16 cellular contexts compared by ENCODE assay signal in the genomic region with DNA sequence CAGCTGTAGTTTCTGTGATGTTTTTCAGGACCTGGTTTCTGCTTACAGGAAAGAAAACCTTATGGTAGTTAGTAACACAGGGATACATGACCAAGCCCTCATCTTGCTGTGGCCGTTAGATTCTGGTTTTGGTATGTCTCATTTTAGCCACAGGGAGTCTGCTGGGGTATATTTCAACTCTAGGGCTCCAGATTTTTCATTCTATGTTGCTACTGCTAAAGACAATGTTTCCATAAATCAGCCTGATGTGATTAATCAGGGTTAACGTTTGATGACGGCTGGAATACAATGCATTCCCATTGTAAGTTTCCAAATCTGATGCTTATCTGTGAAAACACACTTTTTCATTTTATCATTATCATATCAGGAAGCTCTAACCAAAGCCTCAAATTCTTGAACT. TPM values are rescaled to one million over a fixed set of nuclear protein-coding genes. Genes with fewer than 3 reads are reported as not detected.
DNase-seq lines count a peak whose midpoint lies in the region; ATAC-seq and TF ChIP-seq lines count a peak whose summit lies in the region.
"Had no signal": no experiment of that assay in that cellular context is flagged by ENCODE, and none has a peak within 500 bp of the region (broad histone marks: within the 10 kb centered on the region; RNA-seq: fewer than 3 reads in every experiment).

No MANE protein-coding gene starts in this region.

- H3K27ac Mint-ChIP-seq in activated CD8-positive, alpha-beta memory T cell treated with anti-CD3 and anti-CD28 coated beads, Interleukin-2, amount 10 ng/mL, durations not matched to agents 7 days and 5 days, result peak overlapping the region; percentile 84
- peak overlapping the region; percentile 75 for H3K27ac Mint-ChIP-seq in activated naive CD8-positive, alpha-beta T cell treated with anti-CD3 and anti-CD28 coated beads, Interleukin-2, amount 50 U/mL, for 24 hours
- H3K27ac Mint-ChIP-seq in stimulated activated naive B cell treated with anti-CD40 and anti-IgM and Interleukin-4, amounts not matched to agents 10 μg/mL and 1 μg/mL and 100 μg/mL, for 72 hours, result peak overlapping the region; percentile 47
- H3K27ac Mint-ChIP-seq in CD8-positive, alpha-beta T cell, result no peak overlapping the region
- H3K27ac Mint-ChIP-seq: GM23338 had no signal

- H3K27ac ChIP-seq in CD8-positive, alpha-beta T cell (ENCODE audit: low read depth, low read length), result no peak overlapping the region
- no peak overlapping the region for H3K27ac ChIP-seq in body of pancreas
- H3K27ac ChIP-seq: BLaER1, prostate gland, thoracic aorta had no signal

- peaks cover 2% of the 10 kb centered on the region for H3K9me3 Mint-ChIP-seq in activated CD8-positive, alpha-beta memory T cell treated with anti-CD3 and anti-CD28 coated beads, Interleukin-2, amount 10 ng/mL, durations not matched to agents 7 days and 5 days (ENCODE audit: low read depth)
- peaks cover 8% of the 10 kb centered on the region for H3K9me3 Mint-ChIP-seq in activated naive CD8-positive, alpha-beta T cell treated with anti-CD3 and anti-CD28 coated beads, Interleukin-2, amount 50 U/mL, for 24 hours
- peaks cover 6 to 7% of the 10 kb centered on the region in 2 donors for H3K9me3 Mint-ChIP-seq in stimulated activated naive B cell treated with anti-CD40 and anti-IgM and Interleukin-4, amounts not matched to agents 10 μg/mL and 1 μg/mL and 100 μg/mL, for 72 hours
- no peaks in the 10 kb centered on the region for H3K9me3 Mint-ChIP-seq in CD8-positive, alpha-beta T cell
- H3K9me3 Mint-ChIP-seq: GM23338, neural crest cell had no signal

- POLR2A ChIA-PET in CD8-positive, alpha-beta T cell (lab: Charles Lee), result no interaction called here

- peak; percentile 57 for DNase-seq in activated CD8-positive, alpha-beta memory T cell treated with anti-CD3 and anti-CD28 coated beads, Interleukin-2, amount 10 ng/mL, durations not matched to agents 7 days and 5 days
- DNase-seq in activated CD8-positive, alpha-beta memory T cell treated with anti-CD3 and anti-CD28 coated beads, Interleukin-2, amount 50 U/mL, for 48 hours, result no peak
- DNase-seq in activated naive CD8-positive, alpha-beta T cell treated with anti-CD3 and anti-CD28 coated beads, Interleukin-2, amount 50 U/mL, for 24 hours, result no peak
- DNase-seq in stimulated activated naive B cell treated with anti-CD40 and anti-IgM and Interleukin-4, amounts not matched to agents 10 μg/mL and 1 μg/mL and 100 μg/mL, for 72 hours, result no peak
- no peak for DNase-seq in CD8-positive, alpha-beta T cell
- DNase-seq in NCI-H2081 treated with DMSO at 0.1 percent for 48 hours (lab: John Stamatoyannopoulos, UW) (no peak), body of pancreas (no peak)
- DNase-seq: activated gamma-delta T cell; DMS 273 treated with DMSO at 0.1 percent for 48 hours; stimulated activated CD8-positive, alpha-beta memory T cell treated with anti-CD3 and anti-CD28 coated beads, Interleukin-4, amount 100 ng/mL, for 48 hours had no signal

- 27 to 37% methylated on average over 3 of the region's 3 CpGs for WGBS in body of pancreas, 2 donors

- H3K4me1 Mint-ChIP-seq in activated CD8-positive, alpha-beta memory T cell treated with anti-CD3 and anti-CD28 coated beads, Interleukin-2, amount 10 ng/mL, durations not matched to agents 7 days and 5 days, result peaks cover 49% of the 10 kb centered on the region
- H3K4me1 Mint-ChIP-seq in activated naive CD8-positive, alpha-beta T cell treated with anti-CD3 and anti-CD28 coated beads, Interleukin-2, amount 50 U/mL, for 24 hours, result peaks cover 45% of the 10 kb centered on the region
- peaks cover 30 to 50% of the 10 kb centered on the region in 2 donors for H3K4me1 Mint-ChIP-seq in stimulated activated naive B cell treated with anti-CD40 and anti-IgM and Interleukin-4, amounts not matched to agents 10 μg/mL and 1 μg/mL and 100 μg/mL, for 72 hours
- H3K4me1 Mint-ChIP-seq in CD8-positive, alpha-beta T cell (ENCODE audit: low read depth), result peaks cover 14% of the 10 kb centered on the region

- no peak for TF ChIP-seq CTCF in CD8-positive, alpha-beta T cell (IDR thresholded peaks at IDR 0.05)
- no peak for TF ChIP-seq CTCF in body of pancreas (IDR thresholded peaks at IDR 0.05)

- CTCF ChIA-PET in activated CD8-positive, alpha-beta memory T cell treated with anti-CD3 and anti-CD28 coated beads, Interleukin-2, amount 10 ng/mL, durations not matched to agents 7 days and 5 days (lab: Charles Lee), result interaction anchor here (0.6 to 5.5 kb wide), 18 partner anchors 10 to 548 kb away, joined by 3 to 41 read pairs (median 4); no protein-coding TSS in a partner anchor
- CTCF ChIA-PET in CD8-positive, alpha-beta T cell (lab: Charles Lee), result interaction anchor here (1.0 to 2.3 kb wide), 3 partner anchors 11 to 116 kb away, joined by 4 to 15 read pairs (median 6); no protein-coding TSS in a partner anchor

- intact Hi-C loops in CD8-positive, alpha-beta T cell (cut with DNase I, micrococcal nuclease), result no loop called here
- intact Hi-C loops in body of pancreas (cut with DNase I), result no loop called here

- H3K27me3 ChIP-seq in CD8-positive, alpha-beta T cell (ENCODE audit: insufficient read depth, low read length), result no peaks in the 10 kb centered on the region
- H3K27me3 ChIP-seq in body of pancreas, result no peaks in the 10 kb centered on the region
- H3K27me3 ChIP-seq: BLaER1 had no signal

- H3K4me1 ChIP-seq in CD8-positive, alpha-beta T cell (ENCODE audit: insufficient read depth, low read length), result no peaks in the 10 kb centered on the region
- H3K4me1 ChIP-seq in body of pancreas, result peaks cover 5% of the 10 kb centered on the region
- H3K4me1 ChIP-seq: prostate gland had no signal

- TF ChIP-seq POLR2A in body of pancreas (IDR thresholded peaks at IDR 0.05), result no peak

- ATAC-seq in activated CD8-positive, alpha-beta memory T cell treated with anti-CD3 and anti-CD28 coated beads, Interleukin-2, amount 10 ng/mL, durations not matched to agents 7 days and 5 days, result peak; percentile 66
- ATAC-seq in HG03565 (IDR thresholded peaks at IDR 0.05; ENCODE audit: unreplicated experiment), result peak; percentile 35
- peak; percentile 53 for ATAC-seq in activated naive CD8-positive, alpha-beta T cell treated with anti-CD3 and anti-CD28 coated beads, Interleukin-2, amount 50 U/mL, for 24 hours
- no peak for ATAC-seq in stimulated activated naive B cell treated with anti-CD40 and anti-IgM and Interleukin-4, amounts not matched to agents 10 μg/mL and 1 μg/mL and 100 μg/mL, for 72 hours (replicated peaks)
- ATAC-seq in CD8-positive, alpha-beta T cell, result no peak
- no peak for ATAC-seq in body of pancreas

- H3K4me3 ChIP-seq in CD8-positive, alpha-beta T cell (ENCODE audit: low read depth, low read length), result no peak overlapping the region
- H3K4me3 ChIP-seq in body of pancreas, result no peak overlapping the region
- H3K4me3 ChIP-seq: BLaER1, GM23338, prostate gland had no signal

- no peaks in the 10 kb centered on the region for H3K36me3 ChIP-seq in CD8-positive, alpha-beta T cell (ENCODE audit: insufficient read depth, low read length)
- H3K36me3 ChIP-seq in body of pancreas (replicated peaks in 1 of 2; ENCODE audit: insufficient read depth in 1 of 2, low read depth in 2 of 2), result no peaks in the 10 kb centered on the region
- H3K36me3 ChIP-seq: BLaER1, prostate gland, thoracic aorta had no signal

- H3K9me3 ChIP-seq in CD8-positive, alpha-beta T cell (ENCODE audit: low read length), result no peaks in the 10 kb centered on the region
- no peaks in the 10 kb centered on the region for H3K9me3 ChIP-seq in body of pancreas
- H3K9me3 ChIP-seq: prostate gland, thoracic aorta had no signal

- peaks cover 7% of the 10 kb centered on the region for H3K36me3 Mint-ChIP-seq in activated CD8-positive, alpha-beta memory T cell treated with anti-CD3 and anti-CD28 coated beads, Interleukin-2, amount 10 ng/mL, durations not matched to agents 7 days and 5 days
- H3K36me3 Mint-ChIP-seq in activated naive CD8-positive, alpha-beta T cell treated with anti-CD3 and anti-CD28 coated beads, Interleukin-2, amount 50 U/mL, for 24 hours (ENCODE audit: low read depth), result peaks cover 2% of the 10 kb centered on the region
- H3K36me3 Mint-ChIP-seq in stimulated activated naive B cell treated with anti-CD40 and anti-IgM and Interleukin-4, amounts not matched to agents 10 μg/mL and 1 μg/mL and 100 μg/mL, for 72 hours, result peaks cover 3 to 15% of the 10 kb centered on the region in 2 donors
- no peaks in the 10 kb centered on the region for H3K36me3 Mint-ChIP-seq in CD8-positive, alpha-beta T cell

- peak overlapping the region; percentile 25 for H3K4me3 Mint-ChIP-seq in activated CD8-positive, alpha-beta memory T cell treated with anti-CD3 and anti-CD28 coated beads, Interleukin-2, amount 10 ng/mL, durations not matched to agents 7 days and 5 days
- H3K4me3 Mint-ChIP-seq in activated naive CD8-positive, alpha-beta T cell treated with anti-CD3 and anti-CD28 coated beads, Interleukin-2, amount 50 U/mL, for 24 hours, result no peak overlapping the region
- H3K4me3 Mint-ChIP-seq in stimulated activated naive B cell treated with anti-CD40 and anti-IgM and Interleukin-4, amounts not matched to agents 10 μg/mL and 1 μg/mL and 100 μg/mL, for 72 hours, result no peak overlapping the region
- no peak overlapping the region for H3K4me3 Mint-ChIP-seq in CD8-positive, alpha-beta T cell
- H3K4me3 Mint-ChIP-seq: neural crest cell had no signal

- no peaks in the 10 kb centered on the region for H3K27me3 Mint-ChIP-seq in activated CD8-positive, alpha-beta memory T cell treated with anti-CD3 and anti-CD28 coated beads, Interleukin-2, amount 10 ng/mL, durations not matched to agents 7 days and 5 days
- H3K27me3 Mint-ChIP-seq in activated naive CD8-positive, alpha-beta T cell treated with anti-CD3 and anti-CD28 coated beads, Interleukin-2, amount 50 U/mL, for 24 hours, result no peaks in the 10 kb centered on the region
- peaks cover 0 to 5% of the 10 kb centered on the region in 2 donors for H3K27me3 Mint-ChIP-seq in stimulated activated naive B cell treated with anti-CD40 and anti-IgM and Interleukin-4, amounts not matched to agents 10 μg/mL and 1 μg/mL and 100 μg/mL, for 72 hours
- no peaks in the 10 kb centered on the region for H3K27me3 Mint-ChIP-seq in CD8-positive, alpha-beta T cell (ENCODE audit: low read depth)

RNA-seq across cellular contexts. Expression of a gene that starts 48.2 kb away (rescaled TPM):
- total RNA-seq in activated CD8-positive, alpha-beta memory T cell treated with anti-CD3 and anti-CD28 coated beads, Interleukin-2, amount 10 ng/mL, durations not matched to agents 7 days and 5 days, result 10 to 100 TPM in 1 of 2 experiments, 1 to 10 TPM in 1; 8.3 to 19.4 TPM
- total RNA-seq in CD8-positive, alpha-beta T cell, result not detected
- 10 to 100 TPM; 32.3 to 57.9 TPM for total RNA-seq in body of pancreas

Comparison
In these comparisons a context has a peak if more than half of its experiments do, and no peak if none do; other contexts are left out.
1. ATAC-seq: peak in activated CD8-positive, alpha-beta memory T cell treated with anti-CD3 and anti-CD28 coated beads, Interleukin-2, amount 10 ng/mL, durations not matched to agents 7 days and 5 days (single experiment), HG03565 (single experiment) and activated naive CD8-positive, alpha-beta T cell treated with anti-CD3 and anti-CD28 coated beads, Interleukin-2, amount 50 U/mL, for 24 hours (single experiment); none in stimulated activated naive B cell treated with anti-CD40 and anti-IgM and Interleukin-4, amounts not matched to agents 10 μg/mL and 1 μg/mL and 100 μg/mL, for 72 hours (0 of 2), CD8-positive, alpha-beta T cell (single experiment) and body of pancreas (single experiment).
2. RNA of a gene that starts 48.2 kb away (total RNA-seq): 32.3 to 57.9 TPM in body of pancreas and 8.3 to 19.4 TPM in activated CD8-positive, alpha-beta memory T cell treated with anti-CD3 and anti-CD28 coated beads, Interleukin-2, amount 10 ng/mL, durations not matched to agents 7 days and 5 days; not detected in CD8-positive, alpha-beta T cell; every median in the first group is over 4 times any median in the second.